ENCODE assay signal across 10 cellular contexts in the genomic region with DNA sequence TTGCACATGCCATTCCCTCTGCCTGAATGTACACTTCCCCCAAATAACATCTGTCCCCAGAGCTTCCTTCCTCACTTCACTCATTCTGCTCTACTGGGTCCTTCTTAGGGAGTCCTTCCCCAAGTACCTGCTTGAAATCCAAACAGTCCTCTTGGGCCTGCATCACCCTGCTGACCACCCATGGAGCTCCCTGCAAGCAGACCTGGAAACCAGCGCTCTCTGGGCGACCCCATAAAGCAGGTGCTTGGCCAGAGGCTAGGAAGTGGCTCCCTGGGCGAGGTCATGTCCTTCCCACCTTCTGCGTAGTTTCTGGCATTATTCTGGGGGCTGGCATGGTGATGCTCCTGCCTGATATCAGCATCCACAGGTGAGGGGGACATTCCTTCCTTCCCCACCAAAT. TPM values are rescaled to one million over a fixed set of nuclear protein-coding genes. Genes with fewer than 3 reads are reported as not detected.
"Had no signal": no experiment of that assay in that cellular context is flagged by ENCODE, and none has a peak within 500 bp of the region (broad histone marks: within the 10 kb centered on the region; RNA-seq: fewer than 3 reads in every experiment).

No MANE protein-coding gene starts in this region.

- H3K4me3 ChIP-seq: GM23248, GM23338, HAP-1 had no signal

- H3K36me3 ChIP-seq: HAP-1 had no signal

- H3K4me3 Mint-ChIP-seq: GM23338, H9, HFFc6 had no signal

- DNase-seq: GM23248, GOT3, H7, H9, HCEC 1CT, HFFc6 had no signal

- H3K4me1 ChIP-seq: HAP-1 had no signal

- H3K27ac ChIP-seq: GM23248 had no signal

- ATAC-seq: GM23338, HCT116 had no signal

- H3K9me3 ChIP-seq: HAP-1 had no signal

- H3K27ac Mint-ChIP-seq: GM23338, H9, HFFc6 had no signal

- H3K9me3 Mint-ChIP-seq: HFFc6 had no signal

RNA-seq across cellular contexts. Expression of a gene that starts 12.2 kb away (rescaled TPM):
- total RNA-seq: HFFc6 had no signal

RNA-seq across cellular contexts. Expression of a gene that starts 43.6 kb away (rescaled TPM):
- total RNA-seq: H4, HFFc6 had no signal
- polyA plus RNA-seq: GM23248 had no signal
